In the genomic region with DNA sequence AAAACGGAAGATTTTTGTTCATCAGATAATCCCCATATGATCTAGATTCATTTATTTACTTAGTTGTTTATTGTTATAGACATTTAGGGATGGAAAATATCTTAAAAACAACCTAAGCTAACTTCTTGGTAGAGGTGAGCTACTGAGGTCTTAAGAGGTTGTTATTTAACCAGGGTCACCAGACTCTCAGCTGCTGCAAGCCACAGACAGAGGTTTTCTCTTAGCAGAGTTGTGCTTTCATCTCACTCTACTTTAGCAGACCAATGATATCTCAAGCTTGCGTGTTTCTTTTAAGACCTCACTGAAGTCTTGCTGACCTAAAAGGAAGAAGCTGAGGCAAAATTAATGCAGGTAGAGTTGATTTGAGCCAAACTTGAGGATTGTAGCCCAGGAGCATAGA, we compare ENCODE assay signal across 9 cellular contexts. TPM values are rescaled to one million over a fixed set of nuclear protein-coding genes. Genes with fewer than 3 reads are reported as not detected.
DNase-seq lines count a peak whose midpoint lies in the region; ATAC-seq and TF ChIP-seq lines count a peak whose summit lies in the region.
"Had no signal": no experiment of that assay in that cellular context is flagged by ENCODE, and none has a peak within 500 bp of the region (broad histone marks: within the 10 kb centered on the region; RNA-seq: fewer than 3 reads in every experiment).

No MANE protein-coding gene starts in this region.

- peak overlapping the region; percentile 47 for H3K27ac Mint-ChIP-seq in activated CD8-positive, alpha-beta memory T cell treated with anti-CD3 and anti-CD28 coated beads, Interleukin-2, amount 10 ng/mL, durations not matched to agents 7 days and 5 days
- H3K27ac Mint-ChIP-seq: memory B cell had no signal

- TF ChIP-seq CTCF in choroid plexus epithelial cell (conservative IDR thresholded peaks at IDR 0.05; ENCODE audit: low read depth, low read length) (no peak), testis (IDR thresholded peaks at IDR 0.05) (no peak)

- ATAC-seq in activated CD8-positive, alpha-beta memory T cell treated with anti-CD3 and anti-CD28 coated beads, Interleukin-2, amount 10 ng/mL, durations not matched to agents 7 days and 5 days: peak; percentile 52
- ATAC-seq in HG03066 (IDR thresholded peaks at IDR 0.05; ENCODE audit: low read depth, unreplicated experiment): peak; percentile 77

- intact Hi-C loops in testis (cut with DNase I; ENCODE audit: low total_unique reads): no loop called here

- 53 to 62% methylated on average over 2 of the region's 2 CpGs for WGBS in testis, 2 donors

- H3K4me3 Mint-ChIP-seq in activated CD8-positive, alpha-beta memory T cell treated with anti-CD3 and anti-CD28 coated beads, Interleukin-2, amount 10 ng/mL, durations not matched to agents 7 days and 5 days: no peak overlapping the region
- H3K4me3 Mint-ChIP-seq: memory B cell had no signal

- peaks cover 20% of the 10 kb centered on the region for H3K4me1 ChIP-seq in testis

- DNase-seq in activated CD8-positive, alpha-beta memory T cell treated with anti-CD3 and anti-CD28 coated beads, Interleukin-2, amount 10 ng/mL, durations not matched to agents 7 days and 5 days: no peak
- DNase-seq in activated CD8-positive, alpha-beta memory T cell treated with anti-CD3 and anti-CD28 coated beads, Interleukin-2, amount 50 U/mL, for 48 hours: no peak
- DNase-seq in choroid plexus epithelial cell (ENCODE audit: low read depth): peak; percentile 46
- DNase-seq in testis: no peak
- no peak for DNase-seq in Ammon's horn (ENCODE audit: low spot score)
- DNase-seq in islet precursor cell: no peak
- no peak for DNase-seq in NCI-H128 (lab: John Stamatoyannopoulos, UW; ENCODE audit: unreplicated experiment)

- H3K9me3 ChIP-seq in testis: no peaks in the 10 kb centered on the region

- H3K9me3 Mint-ChIP-seq in activated CD8-positive, alpha-beta memory T cell treated with anti-CD3 and anti-CD28 coated beads, Interleukin-2, amount 10 ng/mL, durations not matched to agents 7 days and 5 days (ENCODE audit: low read depth): no peaks in the 10 kb centered on the region
- H3K9me3 Mint-ChIP-seq: memory B cell had no signal

- H3K27me3 ChIP-seq in testis: no peaks in the 10 kb centered on the region

- no peak overlapping the region for H3K4me3 ChIP-seq in choroid plexus epithelial cell (ENCODE audit: low read depth, low read length)
- H3K4me3 ChIP-seq in testis: no peak overlapping the region

- CTCF ChIA-PET in activated CD8-positive, alpha-beta memory T cell treated with anti-CD3 and anti-CD28 coated beads, Interleukin-2, amount 10 ng/mL, durations not matched to agents 7 days and 5 days (lab: Charles Lee): interaction anchor here (1.5 to 2.3 kb wide), 4 partner anchors 17 to 122 kb away, joined by 3 to 10 read pairs (median 6); partner anchors contain the start of genes HINT3 and NCOA7

- H3K4me1 Mint-ChIP-seq in activated CD8-positive, alpha-beta memory T cell treated with anti-CD3 and anti-CD28 coated beads, Interleukin-2, amount 10 ng/mL, durations not matched to agents 7 days and 5 days: peaks cover 48% of the 10 kb centered on the region

- no peak for TF ChIP-seq POLR2A in testis (IDR thresholded peaks at IDR 0.05)

- H3K36me3 Mint-ChIP-seq in activated CD8-positive, alpha-beta memory T cell treated with anti-CD3 and anti-CD28 coated beads, Interleukin-2, amount 10 ng/mL, durations not matched to agents 7 days and 5 days: peaks cover 6% of the 10 kb centered on the region

- peak overlapping the region; percentile 47 to 74 for H3K27ac ChIP-seq in testis

- no peaks in the 10 kb centered on the region for H3K36me3 ChIP-seq in testis (ENCODE audit: low read depth, missing control alignments)

- H3K27me3 Mint-ChIP-seq in activated CD8-positive, alpha-beta memory T cell treated with anti-CD3 and anti-CD28 coated beads, Interleukin-2, amount 10 ng/mL, durations not matched to agents 7 days and 5 days: no peaks in the 10 kb centered on the region
- H3K27me3 Mint-ChIP-seq: memory B cell had no signal

RNA-seq across cellular contexts. Expression of gene NCOA7, which starts 43.6 kb away (rescaled TPM):
- total RNA-seq in activated CD8-positive, alpha-beta memory T cell treated with anti-CD3 and anti-CD28 coated beads, Interleukin-2, amount 10 ng/mL, durations not matched to agents 7 days and 5 days: 10 to 100 TPM; 45.3 to 46.9 TPM
- total RNA-seq in testis: 10 to 100 TPM; 18.9 to 26.7 TPM
- polyA plus RNA-seq in testis (ENCODE audit: insufficient read depth, low read depth, low replicate concordance): 7.5 TPM
